11 cellular contexts compared by ENCODE assay signal in the genomic region with DNA sequence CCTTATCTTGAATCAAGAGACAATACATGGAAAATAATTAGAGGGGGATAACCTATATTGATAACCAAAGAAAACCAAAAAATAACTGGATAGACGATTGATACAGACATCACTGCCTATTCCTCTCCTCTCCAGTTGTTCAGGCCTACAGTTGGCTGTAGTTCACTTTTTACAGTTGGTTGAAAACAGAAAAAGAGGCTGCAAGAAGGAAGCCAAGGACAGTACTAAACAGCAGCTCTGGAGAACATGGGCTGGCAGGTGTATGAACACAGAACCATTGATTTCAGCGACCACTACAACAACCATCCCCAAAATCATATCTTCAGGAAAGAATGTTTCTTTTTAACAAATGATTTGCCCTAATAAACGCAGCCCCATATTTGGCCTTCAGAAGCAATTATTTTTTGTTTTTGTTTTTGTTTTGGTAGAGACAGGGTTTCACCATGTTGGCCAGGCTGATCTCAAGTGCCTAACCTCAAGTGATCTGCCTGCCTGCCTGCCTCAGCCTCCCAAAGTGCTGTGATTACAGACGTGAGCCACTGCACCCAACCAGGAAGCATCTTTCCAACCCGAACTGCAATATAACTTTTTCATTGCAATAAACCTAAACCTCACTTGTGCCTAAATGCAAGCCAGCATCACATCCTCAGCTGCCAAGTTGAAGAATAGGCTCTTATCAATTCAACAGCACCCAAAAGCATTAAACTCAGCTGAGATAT.
DNase-seq lines count a peak whose midpoint lies in the region; ATAC-seq and TF ChIP-seq lines count a peak whose summit lies in the region.
"Had no signal": no experiment of that assay in that cellular context is flagged by ENCODE, and none has a peak within 500 bp of the region (broad histone marks: within the 10 kb centered on the region; RNA-seq: fewer than 3 reads in every experiment).

No MANE protein-coding gene starts in this region.

- no peaks in the 10 kb centered on the region for H3K9me3 ChIP-seq in DND-41 (ENCODE audit: insufficient read depth, low read length, severe bottlenecking)
- H3K9me3 ChIP-seq in HEK293 (ENCODE audit: control insufficient read depth, insufficient read depth, low read depth, low read length): no peaks in the 10 kb centered on the region
- H3K9me3 ChIP-seq: adrenal gland had no signal

- TF ChIP-seq CTCF in DND-41 (IDR thresholded peaks at IDR 0.05; ENCODE audit: borderline replicate concordance, extremely low read depth, low read length, poor library complexity, severe bottlenecking): no peak
- TF ChIP-seq CTCF in HEK293 (tag by site-specific recombination; IDR thresholded peaks at IDR 0.05): no peak
- TF ChIP-seq CTCF in glutamatergic neuron (IDR thresholded peaks at IDR 0.05; ENCODE audit: partially characterized antibody, unreplicated experiment): no peak

- H3K4me1 ChIP-seq in DND-41 (ENCODE audit: insufficient read depth, low read length) (peaks cover 38% of the 10 kb centered on the region), HEK293 (ENCODE audit: control insufficient read depth, insufficient read depth, low read length) (peaks cover 45% of the 10 kb centered on the region)

- H3K4me2 ChIP-seq in DND-41 (ENCODE audit: insufficient read depth, low read length): no peak overlapping the region

- peaks cover 48 to 91% (median 85%) of the 10 kb centered on the region in 4 donors for H3K4me1 Mint-ChIP-seq in naive thymus-derived CD8-positive, alpha-beta T cell
- H3K4me1 Mint-ChIP-seq in glutamatergic neuron (ENCODE audit: low read depth, unreplicated experiment): peaks cover 5% of the 10 kb centered on the region

- no peaks in the 10 kb centered on the region for H3K27me3 Mint-ChIP-seq in naive thymus-derived CD8-positive, alpha-beta T cell
- no peaks in the 10 kb centered on the region for H3K27me3 Mint-ChIP-seq in glutamatergic neuron (ENCODE audit: unreplicated experiment)

- peaks cover 22% of the 10 kb centered on the region; the same call in 1 of the 2 replicates for H4K20me1 ChIP-seq in DND-41 (ENCODE audit: insufficient read depth, low read length)

- H3K4me3 ChIP-seq in DND-41 (ENCODE audit: low read depth in 1 of 2, low read length in 2 of 2): no peak overlapping the region
- no peak overlapping the region for H3K4me3 ChIP-seq in HEK293 (ENCODE audit: low read depth, low read length)
- H3K4me3 ChIP-seq: adrenal gland had no signal

- no peak overlapping the region for H2AFZ ChIP-seq in DND-41 (ENCODE audit: low read depth, low read length)

- H3K36me3 ChIP-seq in DND-41 (ENCODE audit: insufficient read depth, low read length) (no peaks in the 10 kb centered on the region), HEK293 (ENCODE audit: control insufficient read depth in 2 of 2, insufficient read depth in 1 of 2, low read length in 2 of 2) (no peaks in the 10 kb centered on the region)
- H3K36me3 ChIP-seq: adrenal gland had no signal

- ATAC-seq in DND-41 (ENCODE audit: insufficient read depth, low read depth): 0 out of 3 replicates have a peak, but pooled peaks have one; percentile 34
- ATAC-seq in activated naive CD4-positive, alpha-beta T cell treated with anti-CD3 and anti-CD28 coated beads, Interleukin-2, amount 50 U/mL, for 72 hours: no peak
- ATAC-seq in naive thymus-derived CD8-positive, alpha-beta T cell: no peak

- H3K27ac ChIP-seq in DND-41 (ENCODE audit: low read length) (no peak overlapping the region), HEK293 (ENCODE audit: extremely low read depth, low read depth, low read length) (no peak overlapping the region; the same call in 1 of the 2 replicates)

- no peaks in the 10 kb centered on the region for H3K36me3 Mint-ChIP-seq in activated naive CD4-positive, alpha-beta T cell treated with anti-CD3 and anti-CD28 coated beads, Interleukin-2, amount 50 U/mL, for 72 hours
- H3K36me3 Mint-ChIP-seq in naive thymus-derived CD8-positive, alpha-beta T cell: no peaks in the 10 kb centered on the region
- H3K36me3 Mint-ChIP-seq in glutamatergic neuron (ENCODE audit: unreplicated experiment): no peaks in the 10 kb centered on the region
- H3K36me3 Mint-ChIP-seq: immature natural killer cell had no signal

- H3K9me3 Mint-ChIP-seq in activated naive CD4-positive, alpha-beta T cell treated with anti-CD3 and anti-CD28 coated beads, Interleukin-2, amount 50 U/mL, for 72 hours: no peaks in the 10 kb centered on the region
- no peaks in the 10 kb centered on the region for H3K9me3 Mint-ChIP-seq in naive thymus-derived CD8-positive, alpha-beta T cell
- peaks cover 4% of the 10 kb centered on the region for H3K9me3 Mint-ChIP-seq in glutamatergic neuron (ENCODE audit: unreplicated experiment)
- H3K9me3 Mint-ChIP-seq: immature natural killer cell had no signal

- no peaks in the 10 kb centered on the region for H3K27me3 ChIP-seq in DND-41 (ENCODE audit: insufficient read depth, low read length, poor library complexity)
- H3K27me3 ChIP-seq: adrenal gland had no signal

- CTCF ChIA-PET in HEK293 (lab: Yijun Ruan, JAX): interaction anchor here (1.1 to 1.2 kb wide), 2 partner anchors 51 to 181 kb away, joined by 3 read pairs; no protein-coding TSS in a partner anchor

- H3K4me3 Mint-ChIP-seq in naive thymus-derived CD8-positive, alpha-beta T cell: peak overlapping the region in 5 of 10 donors; percentile 10 to 58 (median 29)
- no peak overlapping the region for H3K4me3 Mint-ChIP-seq in glutamatergic neuron (ENCODE audit: unreplicated experiment)
- H3K4me3 Mint-ChIP-seq: immature natural killer cell had no signal

- H3K79me2 ChIP-seq in DND-41 (ENCODE audit: insufficient read depth, low read length): peaks cover 91% of the 10 kb centered on the region

- H3K9ac ChIP-seq in DND-41 (ENCODE audit: low read depth, low read length): no peak overlapping the region

- POLR2A ChIA-PET in HEK293 (lab: Yijun Ruan, JAX): no interaction called here
- POLR2A ChIA-PET in naive thymus-derived CD8-positive, alpha-beta T cell (lab: Charles Lee): no interaction called here

- peak overlapping the region; percentile 70 to 77 for H3K27ac Mint-ChIP-seq in activated naive CD4-positive, alpha-beta T cell treated with anti-CD3 and anti-CD28 coated beads, Interleukin-2, amount 50 U/mL, for 72 hours
- peak overlapping the region; percentile 1 to 79 (median 25) for H3K27ac Mint-ChIP-seq in naive thymus-derived CD8-positive, alpha-beta T cell
- no peak overlapping the region for H3K27ac Mint-ChIP-seq in glutamatergic neuron (ENCODE audit: unreplicated experiment)

- no peak for DNase-seq in DND-41
- DNase-seq in activated naive CD4-positive, alpha-beta T cell treated with anti-CD3 and anti-CD28 coated beads, Interleukin-2, amount 50 U/mL, for 72 hours (ENCODE audit: low spot score in 2 of 2): no peak
- no peak for DNase-seq in naive thymus-derived CD8-positive, alpha-beta T cell
- no peak for DNase-seq in glutamatergic neuron
- no peak for DNase-seq in HK-2 (ENCODE audit: unreplicated experiment)
- no peak for DNase-seq in amygdala (lab: John Stamatoyannopoulos, UW)
- DNase-seq: COR-L47, immature natural killer cell, right cardiac atrium had no signal

TF ChIP-seq in HEK293, 187 proteins besides CTCF, POLR2A, EP300 and RAD21 (continues in another document):
- TF ChIP-seq TCF7L2 (IDR thresholded peaks at IDR 0.05; ENCODE audit: borderline replicate concordance, low read depth, low read length): no peak
- no peak for TF ChIP-seq ZNF560 (tag by site-specific recombination; IDR thresholded peaks at IDR 0.05; ENCODE audit: borderline replicate concordance)
- TF ChIP-seq, protein P1, sequence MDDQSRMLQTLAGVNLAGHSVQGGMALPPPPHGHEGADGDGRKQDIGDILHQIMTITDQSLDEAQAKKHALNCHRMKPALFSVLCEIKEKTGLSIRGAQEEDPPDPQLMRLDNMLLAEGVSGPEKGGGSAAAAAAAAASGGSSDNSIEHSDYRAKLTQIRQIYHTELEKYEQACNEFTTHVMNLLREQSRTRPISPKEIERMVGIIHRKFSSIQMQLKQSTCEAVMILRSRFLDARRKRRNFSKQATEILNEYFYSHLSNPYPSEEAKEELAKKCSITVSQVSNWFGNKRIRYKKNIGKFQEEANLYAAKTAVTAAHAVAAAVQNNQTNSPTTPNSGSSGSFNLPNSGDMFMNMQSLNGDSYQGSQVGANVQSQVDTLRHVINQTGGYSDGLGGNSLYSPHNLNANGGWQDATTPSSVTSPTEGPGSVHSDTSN (CRISPR knock-in tag; IDR thresholded peaks at IDR 0.05): no peak
- TF ChIP-seq ZNF792 (tag by site-specific recombination; IDR thresholded peaks at IDR 0.05): no peak
- no peak for TF ChIP-seq ZEB2 (tag by site-specific recombination; IDR thresholded peaks at IDR 0.05)
- peak; percentile 35; the same call in 1 of the 2 replicates for TF ChIP-seq ZBTB17 (tag by site-specific recombination; IDR thresholded peaks at IDR 0.05)
- TF ChIP-seq, protein P2, sequence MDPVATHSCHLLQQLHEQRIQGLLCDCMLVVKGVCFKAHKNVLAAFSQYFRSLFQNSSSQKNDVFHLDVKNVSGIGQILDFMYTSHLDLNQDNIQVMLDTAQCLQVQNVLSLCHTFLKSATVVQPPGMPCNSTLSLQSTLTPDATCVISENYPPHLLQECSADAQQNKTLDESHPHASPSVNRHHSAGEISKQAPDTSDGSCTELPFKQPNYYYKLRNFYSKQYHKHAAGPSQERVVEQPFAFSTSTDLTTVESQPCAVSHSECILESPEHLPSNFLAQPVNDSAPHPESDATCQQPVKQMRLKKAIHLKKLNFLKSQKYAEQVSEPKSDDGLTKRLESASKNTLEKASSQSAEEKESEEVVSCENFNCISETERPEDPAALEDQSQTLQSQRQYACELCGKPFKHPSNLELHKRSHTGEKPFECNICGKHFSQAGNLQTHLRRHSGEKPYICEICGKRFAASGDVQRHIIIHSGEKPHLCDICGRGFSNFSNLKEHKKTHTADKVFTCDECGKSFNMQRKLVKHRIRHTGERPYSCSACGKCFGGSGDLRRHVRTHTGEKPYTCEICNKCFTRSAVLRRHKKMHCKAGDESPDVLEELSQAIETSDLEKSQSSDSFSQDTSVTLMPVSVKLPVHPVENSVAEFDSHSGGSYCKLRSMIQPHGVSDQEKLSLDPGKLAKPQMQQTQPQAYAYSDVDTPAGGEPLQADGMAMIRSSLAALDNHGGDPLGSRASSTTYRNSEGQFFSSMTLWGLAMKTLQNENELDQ (tag by site-specific recombination; IDR thresholded peaks at IDR 0.05; ENCODE audit: low read depth): no peak
- TF ChIP-seq OSR2 (tag by site-specific recombination; IDR thresholded peaks at IDR 0.05): 0 out of 2 replicates have a peak, but pooled peaks have one; percentile 9
- TF ChIP-seq IKZF3 (tag by site-specific recombination; IDR thresholded peaks at IDR 0.05): no peak
- TF ChIP-seq ZNF426 (tag by site-specific recombination; IDR thresholded peaks at IDR 0.05): no peak
